15 cellular contexts compared by ENCODE assay signal in the genomic region with DNA sequence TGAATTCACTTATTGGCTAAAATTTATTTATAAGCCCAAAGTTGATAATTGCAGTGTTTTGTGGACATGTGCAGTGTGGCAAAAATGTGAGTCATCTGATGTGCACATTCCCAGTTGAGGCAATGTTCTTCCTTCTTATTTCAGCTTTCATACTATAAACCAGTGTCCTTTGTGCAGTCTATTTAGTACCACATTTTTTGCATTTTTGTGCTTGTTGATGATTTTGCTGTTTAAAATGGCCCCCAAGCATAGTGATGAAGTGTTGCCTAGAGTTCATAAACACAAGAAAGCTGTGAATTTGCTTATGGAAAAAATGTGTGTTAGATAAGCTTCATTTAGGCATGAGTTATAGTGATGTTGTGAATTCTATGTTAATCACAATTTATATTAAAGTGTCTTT. TPM values are rescaled to one million over a fixed set of nuclear protein-coding genes. Genes with fewer than 3 reads are reported as not detected.
A peak's percentile ranks its signal among the peaks of the same experiment; 100 is the strongest.
DNase-seq lines count a peak whose midpoint lies in the region; ATAC-seq and TF ChIP-seq lines count a peak whose summit lies in the region.
"Had no signal": no experiment of that assay in that cellular context is flagged by ENCODE, and none has a peak within 500 bp of the region (broad histone marks: within the 10 kb centered on the region; RNA-seq: fewer than 3 reads in every experiment).

No MANE protein-coding gene starts in this region.

- intact Hi-C loops in colonic mucosa (cut with DNase I): no loop called here

- H3K4me1 ChIP-seq in ACC112 (ENCODE audit: control insufficient read depth, insufficient read depth, low read length, unreplicated experiment) (peaks cover 30% of the 10 kb centered on the region), adipocyte (ENCODE audit: control insufficient read depth, insufficient read depth, low read length) (peaks cover 39% of the 10 kb centered on the region), colonic mucosa (peaks cover 2% of the 10 kb centered on the region)

- peaks cover 57% of the 10 kb centered on the region for H3K79me2 ChIP-seq in ACC112 (ENCODE audit: control insufficient read depth, insufficient read depth, low read length, unreplicated experiment)

- ATAC-seq in GM21619 (IDR thresholded peaks at IDR 0.05; ENCODE audit: unreplicated experiment) (no peak), HG03135 (IDR thresholded peaks at IDR 0.05; ENCODE audit: unreplicated experiment) (no peak)
- ATAC-seq: T-cell had no signal

- no peak for TF ChIP-seq CTCF in foreskin fibroblast (IDR thresholded peaks at IDR 0.05; ENCODE audit: low read depth, low read length)
- TF ChIP-seq CTCF in colonic mucosa (IDR thresholded peaks at IDR 0.05): no peak

- no peak overlapping the region for H2AFZ ChIP-seq in ACC112 (ENCODE audit: low read length, unreplicated experiment)

- peak overlapping the region; percentile 71 for H3K27ac ChIP-seq in ACC112 (ENCODE audit: low read depth, low read length)
- no peak overlapping the region for H3K27ac ChIP-seq in colonic mucosa
- H3K27ac ChIP-seq: lower lobe of right lung had no signal

- no peaks in the 10 kb centered on the region for H3K27me3 ChIP-seq in ACC112 (ENCODE audit: insufficient read depth, low read length)
- H3K27me3 ChIP-seq in adipocyte (replicated peaks; ENCODE audit: control insufficient read depth, insufficient read depth, low read length): no peaks in the 10 kb centered on the region
- H3K27me3 ChIP-seq in colonic mucosa: no peaks in the 10 kb centered on the region
- H3K27me3 ChIP-seq: heart right ventricle had no signal

- H3K4me3 ChIP-seq in ACC112 (ENCODE audit: low read depth, low read length) (no peak overlapping the region; the same call in 1 of the 2 replicates), adipocyte (ENCODE audit: low read length) (peak overlapping the region; percentile 58), foreskin fibroblast (ENCODE audit: low read depth in 1 of 2, low read length in 2 of 2) (no peak overlapping the region), colonic mucosa (no peak overlapping the region)
- H3K4me3 ChIP-seq: heart right ventricle, lower lobe of right lung had no signal

- H3K9me3 ChIP-seq in adipocyte (ENCODE audit: control insufficient read depth, low read length) (peaks cover 9% of the 10 kb centered on the region), colonic mucosa (no peaks in the 10 kb centered on the region)
- H3K9me3 ChIP-seq: lower lobe of right lung had no signal

- H3K9ac ChIP-seq in adipocyte (ENCODE audit: low read length): peak overlapping the region; percentile 32
- no peak overlapping the region for H3K9ac ChIP-seq in colonic mucosa (ENCODE audit: low read depth in 2 of 2, low read length in 2 of 2)

- H3K36me3 ChIP-seq in ACC112 (ENCODE audit: insufficient read depth, low read length) (peaks cover 13% of the 10 kb centered on the region), adipocyte (ENCODE audit: control insufficient read depth, insufficient read depth, low read length, severe bottlenecking) (peaks cover 22% of the 10 kb centered on the region), colonic mucosa (no peaks in the 10 kb centered on the region)
- H3K36me3 ChIP-seq: lower lobe of right lung had no signal

- peak; percentile 47 for DNase-seq in GM03348 (ENCODE audit: low spot score)
- DNase-seq in adipocyte (ENCODE audit: low read depth): peak; percentile 34
- DNase-seq in foreskin fibroblast: peak; percentile 60 to 73
- DNase-seq in colonic mucosa: no peak
- no peak for DNase-seq in NCI-H345 treated with DMSO at 0.1 percent for 48 hours (lab: John Stamatoyannopoulos, UW; ENCODE audit: unreplicated experiment)
- DNase-seq: activated CD4-positive, alpha-beta T cell treated with anti-CD3 and anti-CD28 coated beads, Interleukin-2, amount 10 ng/mL, durations not matched to agents 7 days and 5 days; activated effector memory CD4-positive, alpha-beta T cell treated with anti-CD3 and anti-CD28 coated beads, Interleukin-2, amount 50 U/mL, for 16 hours; heart right ventricle; lower lobe of right lung; NCI-H1436; T-cell had no signal

RNA-seq across cellular contexts. Expression of a gene that starts 19.4 kb away (rescaled TPM):
- under 1 TPM; 0.74 to 0.96 TPM for total RNA-seq in colonic mucosa
- total RNA-seq: osteocyte had no signal

Comparison
In these comparisons a context has a peak if more than half of its experiments do, and no peak if none do; other contexts are left out.
1. DNase-seq: peak in GM03348 (single experiment), adipocyte (single experiment) and foreskin fibroblast (2 of 2); none in colonic mucosa (single experiment) and NCI-H345 treated with DMSO at 0.1 percent for 48 hours (single experiment).